Comparison of ENCODE assay signal across 9 cellular contexts in genomic region chr7:191105-192034, GRCh38. TPM values are rescaled to one million over a fixed set of nuclear protein-coding genes. Genes with fewer than 3 reads are reported as not detected.
DNase-seq lines count a peak whose midpoint lies in the region; ATAC-seq and TF ChIP-seq lines count a peak whose summit lies in the region.
"Had no signal": no experiment of that assay in that cellular context is flagged by ENCODE, and none has a peak within 500 bp of the region (broad histone marks: within the 10 kb centered on the region; RNA-seq: fewer than 3 reads in every experiment).

No MANE protein-coding gene starts in this region.

- peaks cover 0 to 3% (median 0%) of the 10 kb centered on the region in 5 donors for H3K27me3 ChIP-seq in subcutaneous abdominal adipose tissue (ENCODE audit: control insufficient read depth in 5 of 5, insufficient read depth in 4 of 5, low read length in 5 of 5)

- H3K36me3 Mint-ChIP-seq in chondrocyte (ENCODE audit: low read depth) = peaks cover 14% of the 10 kb centered on the region

- peaks cover 33% of the 10 kb centered on the region for H3K4me1 Mint-ChIP-seq in chondrocyte (ENCODE audit: low read depth)

- H3K4me3 ChIP-seq in subcutaneous abdominal adipose tissue (ENCODE audit: low read depth in 1 of 5, low read length in 5 of 5) = peak overlapping the region; percentile 55 to 75 (median 72)

- peak overlapping the region; percentile 91 for H3K27ac Mint-ChIP-seq in chondrocyte (ENCODE audit: unreplicated experiment)

- H3K9me3 Mint-ChIP-seq in chondrocyte (ENCODE audit: low read depth) = no peaks in the 10 kb centered on the region

- H3K27me3 Mint-ChIP-seq in chondrocyte (ENCODE audit: low read depth) = peaks cover 3% of the 10 kb centered on the region

- DNase-seq in NCI-H1105 treated with DMSO at 0.1 percent for 48 hours (lab: John Stamatoyannopoulos, UW) (peak; percentile 22), NCI-H1105 (lab: John Stamatoyannopoulos, UW) (no peak), NCI-H345 (lab: John Stamatoyannopoulos, UW) (peak; percentile 50), chondrocyte (ENCODE audit: low spot score) (no peak), left colon (peak in 1 of 2 donors; percentile 28), NCI-H1417 treated with DMSO at 0.1 percent for 48 hours (lab: John Stamatoyannopoulos, UW) (no peak)

- H3K36me3 ChIP-seq in subcutaneous abdominal adipose tissue (ENCODE audit: control insufficient read depth in 5 of 5, insufficient read depth in 5 of 5, low read length in 5 of 5) = peaks cover 0 to 11% (median 9%) of the 10 kb centered on the region in 5 donors

- peak overlapping the region in 3 of 5 donors; percentile 10 to 52 (median 42) for H3K9ac ChIP-seq in subcutaneous abdominal adipose tissue (ENCODE audit: low read length in 5 of 5)

- H3K4me3 Mint-ChIP-seq in chondrocyte (ENCODE audit: unreplicated experiment) = peak overlapping the region; percentile 72

- H3K9me3 ChIP-seq in subcutaneous abdominal adipose tissue (ENCODE audit: control insufficient read depth in 5 of 5, low read length in 5 of 5) = no peaks in the 10 kb centered on the region

- intact Hi-C loops in left colon (cut with DNase I, micrococcal nuclease) = no loop called here

- peaks cover 12 to 47% (median 38%) of the 10 kb centered on the region in 5 donors for H3K4me1 ChIP-seq in subcutaneous abdominal adipose tissue (ENCODE audit: control insufficient read depth in 5 of 5, insufficient read depth in 5 of 5, low read length in 5 of 5)

- peak; percentile 4 for ATAC-seq in left colon
- ATAC-seq in GM18861 (IDR thresholded peaks at IDR 0.05; ENCODE audit: unreplicated experiment) = no peak

- H3K27ac ChIP-seq in subcutaneous abdominal adipose tissue (ENCODE audit: low read depth, low read length) = no peak overlapping the region
- H3K27ac ChIP-seq: 22Rv1 had no signal

- TF ChIP-seq CTCF in chondrocyte (IDR thresholded peaks at IDR 0.05) = no peak

RNA-seq across cellular contexts. Expression of gene FAM20C, which starts 1.0 kb away (rescaled TPM):
- total RNA-seq in chondrocyte (34.4 to 58.1 TPM (median 35.0 TPM) in 3 replicates), left colon (10 to 100 TPM; 11.3 to 16.9 TPM)

Comparison
In these comparisons a context has a peak if more than half of its experiments do, and no peak if none do; other contexts are left out.
1. DNase-seq: peak in NCI-H1105 treated with DMSO at 0.1 percent for 48 hours (single experiment) and NCI-H345 (single experiment); none in NCI-H1105 (single experiment), chondrocyte (single experiment) and NCI-H1417 treated with DMSO at 0.1 percent for 48 hours (single experiment).